ENCODE assay signal across 1 cellular context in the genomic region with DNA sequence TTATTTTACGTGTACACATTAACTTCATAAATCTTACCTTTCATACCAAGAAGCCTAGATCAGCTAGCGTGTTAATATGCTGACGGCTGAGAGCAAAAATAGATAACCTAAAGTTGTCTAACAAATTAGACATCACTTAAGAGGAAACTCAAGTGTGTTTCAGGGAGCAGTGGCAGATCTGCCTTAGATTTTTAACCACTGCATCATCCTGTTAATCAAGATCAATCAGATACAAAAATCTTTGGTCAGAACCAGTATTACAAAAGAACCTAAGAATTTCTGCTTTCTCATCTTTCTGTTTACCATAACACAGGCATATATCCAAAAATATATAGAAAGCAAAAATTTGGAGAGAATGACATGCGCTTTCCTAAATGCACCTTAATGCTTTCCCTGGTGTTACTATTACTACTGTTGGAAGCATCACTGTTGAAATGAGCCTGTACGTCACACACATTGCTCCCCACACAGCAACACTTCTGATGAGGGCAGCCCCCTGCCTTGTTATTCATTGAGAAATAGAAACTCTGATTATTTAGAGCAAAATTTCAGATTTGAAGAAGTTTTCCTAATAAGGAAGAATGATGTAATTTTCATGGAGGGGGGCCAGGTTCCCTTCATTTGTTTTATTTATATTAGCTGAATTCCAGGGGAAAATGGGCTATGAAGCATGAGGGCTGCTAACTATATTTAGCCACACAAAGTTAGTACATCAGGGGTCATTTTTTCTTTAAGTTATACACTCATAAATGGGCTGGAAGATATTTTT.
TF ChIP-seq lines count a peak whose summit lies in the region.

No MANE protein-coding gene starts in this region.

TF ChIP-seq in IMR-90, 13 proteins besides CTCF, POLR2A, EP300 and RAD21 (continued from another document):
- TF ChIP-seq, protein P1, sequence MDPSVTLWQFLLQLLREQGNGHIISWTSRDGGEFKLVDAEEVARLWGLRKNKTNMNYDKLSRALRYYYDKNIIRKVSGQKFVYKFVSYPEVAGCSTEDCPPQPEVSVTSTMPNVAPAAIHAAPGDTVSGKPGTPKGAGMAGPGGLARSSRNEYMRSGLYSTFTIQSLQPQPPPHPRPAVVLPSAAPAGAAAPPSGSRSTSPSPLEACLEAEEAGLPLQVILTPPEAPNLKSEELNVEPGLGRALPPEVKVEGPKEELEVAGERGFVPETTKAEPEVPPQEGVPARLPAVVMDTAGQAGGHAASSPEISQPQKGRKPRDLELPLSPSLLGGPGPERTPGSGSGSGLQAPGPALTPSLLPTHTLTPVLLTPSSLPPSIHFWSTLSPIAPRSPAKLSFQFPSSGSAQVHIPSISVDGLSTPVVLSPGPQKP (IDR thresholded peaks at IDR 0.05; ENCODE audit: borderline replicate concordance, low read depth, low read length) = no peak
- TF ChIP-seq RCOR1 (IDR thresholded peaks at IDR 0.05; ENCODE audit: insufficient replicate concordance, low read length) = no peak
- TF ChIP-seq FOS (IDR thresholded peaks at IDR 0.05; ENCODE audit: low read depth, low read length) = peak; percentile 27; the same call in 1 of the 2 replicates
- TF ChIP-seq MAFK (IDR thresholded peaks at IDR 0.05; ENCODE audit: low read depth, low read length) = no peak
- TF ChIP-seq RFX5 (IDR thresholded peaks at IDR 0.05; ENCODE audit: low read depth, low read length) = no peak
- TF ChIP-seq, protein P2, sequence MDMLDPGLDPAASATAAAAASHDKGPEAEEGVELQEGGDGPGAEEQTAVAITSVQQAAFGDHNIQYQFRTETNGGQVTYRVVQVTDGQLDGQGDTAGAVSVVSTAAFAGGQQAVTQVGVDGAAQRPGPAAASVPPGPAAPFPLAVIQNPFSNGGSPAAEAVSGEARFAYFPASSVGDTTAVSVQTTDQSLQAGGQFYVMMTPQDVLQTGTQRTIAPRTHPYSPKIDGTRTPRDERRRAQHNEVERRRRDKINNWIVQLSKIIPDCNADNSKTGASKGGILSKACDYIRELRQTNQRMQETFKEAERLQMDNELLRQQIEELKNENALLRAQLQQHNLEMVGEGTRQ (IDR thresholded peaks at IDR 0.05; ENCODE audit: low read depth, low read length) = no peak
- no peak for TF ChIP-seq MXI1 (IDR thresholded peaks at IDR 0.05; ENCODE audit: borderline replicate concordance, low read depth, low read length)
- TF ChIP-seq CEBPB (IDR thresholded peaks at IDR 0.05; ENCODE audit: low read depth, low read length) = peak; percentile 49; the same call in 1 of the 2 replicates
- TF ChIP-seq SMC3 (IDR thresholded peaks at IDR 0.05; ENCODE audit: low read depth, low read length) = 0 out of 2 replicates have a peak, but pooled peaks have one; percentile 6
- no peak for TF ChIP-seq BHLHE40 (IDR thresholded peaks at IDR 0.05; ENCODE audit: low read depth, low read length)
- TF ChIP-seq MAZ (IDR thresholded peaks at IDR 0.05; ENCODE audit: borderline replicate concordance, low read depth, low read length) = no peak
- no peak for TF ChIP-seq CHD1 (IDR thresholded peaks at IDR 0.05; ENCODE audit: low read depth, low read length)
